9 cellular contexts compared by ENCODE assay signal in genomic region chr9:112705773-112706427, GRCh38. TPM values are rescaled to one million over a fixed set of nuclear protein-coding genes. Genes with fewer than 3 reads are reported as not detected.
DNase-seq lines count a peak whose midpoint lies in the region; TF ChIP-seq lines count a peak whose summit lies in the region.
"Had no signal": no experiment of that assay in that cellular context is flagged by ENCODE, and none has a peak within 500 bp of the region (broad histone marks: within the 10 kb centered on the region; RNA-seq: fewer than 3 reads in every experiment).

No MANE protein-coding gene starts in this region.

- H3K36me3 Mint-ChIP-seq in progenitor cell of endocrine pancreas (ENCODE audit: insufficient read depth) = peaks cover 4% of the 10 kb centered on the region
- H3K36me3 Mint-ChIP-seq in CD4-positive, alpha-beta memory T cell = peaks cover 29 to 47% of the 10 kb centered on the region in 2 donors

- intact Hi-C loops in CD4-positive, alpha-beta memory T cell (cut with micrococcal nuclease) = no loop called here

- no peaks in the 10 kb centered on the region for H3K9me3 Mint-ChIP-seq in progenitor cell of endocrine pancreas (ENCODE audit: low read depth)
- peaks cover 0 to 2% (median 0%) of the 10 kb centered on the region in 8 donors for H3K9me3 Mint-ChIP-seq in CD4-positive, alpha-beta memory T cell

- H3K4me1 ChIP-seq in CD4-positive, alpha-beta memory T cell (ENCODE audit: insufficient read depth, low read length) = no peaks in the 10 kb centered on the region
- no peaks in the 10 kb centered on the region for H3K4me1 ChIP-seq in effector memory CD4-positive, alpha-beta T cell (ENCODE audit: control insufficient read depth, insufficient read depth, low read length, poor library complexity, severe bottlenecking)

- H3K9me3 ChIP-seq in SK-N-MC (ENCODE audit: low read depth, low read length) = no peaks in the 10 kb centered on the region
- H3K9me3 ChIP-seq in CD4-positive, alpha-beta memory T cell (ENCODE audit: control insufficient read depth in 1 of 2, low read length in 2 of 2) = no peaks in the 10 kb centered on the region
- no peaks in the 10 kb centered on the region for H3K9me3 ChIP-seq in effector memory CD4-positive, alpha-beta T cell (ENCODE audit: control insufficient read depth, low read length)
- H3K9me3 ChIP-seq: tibial nerve had no signal

- H3K27ac Mint-ChIP-seq in progenitor cell of endocrine pancreas = no peak overlapping the region
- peak overlapping the region in 3 of 7 donors; percentile 32 to 87 (median 38) for H3K27ac Mint-ChIP-seq in CD4-positive, alpha-beta memory T cell

- H3K4me3 ChIP-seq in SK-N-MC = no peak overlapping the region
- H3K4me3 ChIP-seq in foreskin fibroblast (ENCODE audit: low read depth in 1 of 2, low read length in 2 of 2) = no peak overlapping the region
- H3K4me3 ChIP-seq in CD4-positive, alpha-beta memory T cell (ENCODE audit: low read length in 2 of 2) = no peak overlapping the region
- no peak overlapping the region for H3K4me3 ChIP-seq in effector memory CD4-positive, alpha-beta T cell (ENCODE audit: insufficient read depth, low read depth, low read length, poor library complexity, severe bottlenecking)
- H3K4me3 ChIP-seq: tibial nerve had no signal

- CTCF ChIA-PET in CD4-positive, alpha-beta memory T cell (lab: Charles Lee; ENCODE audit: partially characterized antibody) = no interaction called here

- no peaks in the 10 kb centered on the region for H3K27me3 ChIP-seq in CD4-positive, alpha-beta memory T cell (ENCODE audit: insufficient read depth, low read length)
- H3K27me3 ChIP-seq in effector memory CD4-positive, alpha-beta T cell (replicated peaks; ENCODE audit: control insufficient read depth, insufficient read depth, low read length, poor library complexity, severe bottlenecking) = no peaks in the 10 kb centered on the region
- H3K27me3 ChIP-seq: tibial nerve had no signal

- H3K27ac ChIP-seq in SK-N-MC = no peak overlapping the region
- no peak overlapping the region for H3K27ac ChIP-seq in CD4-positive, alpha-beta memory T cell (ENCODE audit: low read depth, low read length)
- H3K27ac ChIP-seq in effector memory CD4-positive, alpha-beta T cell (ENCODE audit: insufficient read depth, low read length, poor library complexity, severe bottlenecking) = no peak overlapping the region

- POLR2A ChIA-PET in CD4-positive, alpha-beta memory T cell (lab: Charles Lee; ENCODE audit: partially characterized antibody) = no interaction called here

- H3K27me3 Mint-ChIP-seq in progenitor cell of endocrine pancreas = no peaks in the 10 kb centered on the region
- H3K27me3 Mint-ChIP-seq in CD4-positive, alpha-beta memory T cell = no peaks in the 10 kb centered on the region

- H3K9ac ChIP-seq in SK-N-MC (ENCODE audit: insufficient read length) = no peak overlapping the region

- H3K4me1 Mint-ChIP-seq in progenitor cell of endocrine pancreas (ENCODE audit: low read depth) = peaks cover 6% of the 10 kb centered on the region
- peaks cover 21 to 35% (median 23%) of the 10 kb centered on the region in 4 donors for H3K4me1 Mint-ChIP-seq in CD4-positive, alpha-beta memory T cell

- H3K36me3 ChIP-seq in SK-N-MC (ENCODE audit: insufficient read depth, low read length) = no peaks in the 10 kb centered on the region; the same call in 1 of the 2 replicates
- H3K36me3 ChIP-seq in CD4-positive, alpha-beta memory T cell (ENCODE audit: insufficient read depth, low read length) = no peaks in the 10 kb centered on the region
- no peaks in the 10 kb centered on the region for H3K36me3 ChIP-seq in effector memory CD4-positive, alpha-beta T cell (ENCODE audit: control insufficient read depth, insufficient read depth, low read length)

- TF ChIP-seq CTCF in foreskin fibroblast (IDR thresholded peaks at IDR 0.05; ENCODE audit: low read depth, low read length) = peak; percentile 46
- peak; percentile 59 for TF ChIP-seq CTCF in progenitor cell of endocrine pancreas (IDR thresholded peaks at IDR 0.05; ENCODE audit: unreplicated experiment)
- no peak for TF ChIP-seq CTCF in GM20000 (IDR thresholded peaks at IDR 0.05; ENCODE audit: extremely low read depth, missing control alignments)

- H3K4me3 Mint-ChIP-seq in progenitor cell of endocrine pancreas (ENCODE audit: low read depth) = no peak overlapping the region
- no peak overlapping the region for H3K4me3 Mint-ChIP-seq in CD4-positive, alpha-beta memory T cell

- peak; percentile 15 for DNase-seq in HCEC 1CT
- peak; percentile 57 for DNase-seq in SK-N-MC (ENCODE audit: low read depth, low spot score)
- peak; percentile 30 to 62 for DNase-seq in foreskin fibroblast
- DNase-seq in progenitor cell of endocrine pancreas (ENCODE audit: low spot score, unreplicated experiment) = no peak
- no peak for DNase-seq in CD4-positive, alpha-beta memory T cell
- no peak for DNase-seq in effector memory CD4-positive, alpha-beta T cell
- no peak for DNase-seq in GM20000 (ENCODE audit: low spot score)
- DNase-seq in activated CD8-positive, alpha-beta memory T cell treated with anti-CD3 and anti-CD28 coated beads, Interleukin-2, amount 50 U/mL, for 4 hours = no peak

RNA-seq across cellular contexts. Expression of gene INIP, which starts 12.0 kb away (rescaled TPM):
- total RNA-seq in progenitor cell of endocrine pancreas = 31.6 and 32.6 TPM in 2 replicates
- total RNA-seq in CD4-positive, alpha-beta memory T cell = 10 to 100 TPM; 25.2 to 33.4 TPM
- 10 to 100 TPM; 43.0 to 44.6 TPM for polyA plus RNA-seq in CD4-positive, alpha-beta memory T cell

RNA-seq across cellular contexts. Expression of gene SNX30, which starts 44.7 kb away (rescaled TPM):
- total RNA-seq in progenitor cell of endocrine pancreas = 12.9 and 13.4 TPM in 2 replicates
- 10 to 100 TPM; 10.8 to 10.9 TPM for total RNA-seq in CD4-positive, alpha-beta memory T cell
- 1 to 10 TPM in 1 of 2 donors, under 1 TPM in 1; 0.73 to 3.9 TPM for polyA plus RNA-seq in CD4-positive, alpha-beta memory T cell

Comparison
In these comparisons a context has a peak if more than half of its experiments do, and no peak if none do; other contexts are left out.
1. DNase-seq: peak in HCEC 1CT (single experiment), SK-N-MC (single experiment) and foreskin fibroblast (2 of 2); none in progenitor cell of endocrine pancreas (single experiment), CD4-positive, alpha-beta memory T cell (0 of 5), effector memory CD4-positive, alpha-beta T cell (0 of 3), GM20000 (single experiment) and activated CD8-positive, alpha-beta memory T cell treated with anti-CD3 and anti-CD28 coated beads, Interleukin-2, amount 50 U/mL, for 4 hours (single experiment).